ENCODE assay signal across 9 cellular contexts in the genomic region with DNA sequence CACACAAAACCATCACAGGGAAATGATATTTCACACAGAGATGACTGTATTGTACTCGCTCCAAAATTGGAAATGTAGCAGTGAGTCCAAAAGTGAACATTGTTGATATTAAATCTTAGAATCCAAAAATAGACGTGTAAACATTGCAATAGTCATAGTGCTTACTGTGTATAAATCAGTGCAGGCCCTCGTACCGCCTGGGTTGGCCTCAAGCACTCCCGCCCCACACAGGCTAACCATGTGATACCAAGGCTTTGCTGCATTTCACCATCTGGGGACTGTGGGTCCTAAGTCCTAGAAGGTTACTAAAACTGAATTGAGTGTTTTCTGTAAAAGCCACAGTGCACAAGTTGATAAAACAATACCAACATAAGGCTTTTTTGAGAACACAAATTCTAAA.
DNase-seq lines count a peak whose midpoint lies in the region; ATAC-seq and TF ChIP-seq lines count a peak whose summit lies in the region.
"Had no signal": no experiment of that assay in that cellular context is flagged by ENCODE, and none has a peak within 500 bp of the region (broad histone marks: within the 10 kb centered on the region; RNA-seq: fewer than 3 reads in every experiment).

No MANE protein-coding gene starts in this region.

- H3K27ac Mint-ChIP-seq in CD4-positive, alpha-beta memory T cell = peak overlapping the region in 3 of 7 donors; percentile 12 to 87 (median 23)
- H3K27ac Mint-ChIP-seq in activated B cell treated with CpG ODN at 0.5 μM for 24 hours = peak overlapping the region; percentile 62
- no peak overlapping the region for H3K27ac Mint-ChIP-seq in activated CD4-positive, alpha-beta memory T cell treated with anti-CD3 and anti-CD28 coated beads for 36 hours

- no peak overlapping the region for H3K4me2 ChIP-seq in PC-9

- no peaks in the 10 kb centered on the region for H3K9me3 ChIP-seq in CD4-positive, alpha-beta memory T cell (ENCODE audit: control insufficient read depth in 1 of 2, low read length in 2 of 2)
- H3K9me3 ChIP-seq in right atrium auricular region (no peaks in the 10 kb centered on the region), PC-9 (ENCODE audit: insufficient read depth, low read depth) (no peaks in the 10 kb centered on the region)

- H3K27ac ChIP-seq in CD4-positive, alpha-beta memory T cell (ENCODE audit: low read depth, low read length) = no peak overlapping the region
- H3K27ac ChIP-seq in right atrium auricular region = peak overlapping the region; percentile 66 to 76
- no peak overlapping the region for H3K27ac ChIP-seq in PC-9
- H3K27ac ChIP-seq: cardiac muscle cell had no signal

- H3K36me3 Mint-ChIP-seq in CD4-positive, alpha-beta memory T cell = peaks cover 3 to 5% of the 10 kb centered on the region in 2 donors
- H3K36me3 Mint-ChIP-seq in activated B cell treated with CpG ODN at 0.5 μM for 24 hours (ENCODE audit: low read depth) = peaks cover 4% of the 10 kb centered on the region
- peaks cover 3% of the 10 kb centered on the region for H3K36me3 Mint-ChIP-seq in activated CD4-positive, alpha-beta memory T cell treated with anti-CD3 and anti-CD28 coated beads for 36 hours

- no peak for ATAC-seq in activated B cell treated with CpG ODN at 0.5 μM for 24 hours (ENCODE audit: low read depth)
- ATAC-seq in GM19351 (IDR thresholded peaks at IDR 0.05; ENCODE audit: unreplicated experiment) = no peak

- H3K36me3 ChIP-seq in CD4-positive, alpha-beta memory T cell (ENCODE audit: insufficient read depth, low read length) = no peaks in the 10 kb centered on the region
- H3K36me3 ChIP-seq in right atrium auricular region (no peaks in the 10 kb centered on the region), PC-9 (ENCODE audit: low read depth) (no peaks in the 10 kb centered on the region)
- H3K36me3 ChIP-seq: cardiac muscle cell had no signal

- CTCF ChIA-PET in CD4-positive, alpha-beta memory T cell (lab: Charles Lee; ENCODE audit: partially characterized antibody) = no interaction called here
- CTCF ChIA-PET in activated B cell treated with CpG ODN at 0.5 μM for 24 hours (lab: Charles Lee) = no interaction called here
- CTCF ChIA-PET in activated CD4-positive, alpha-beta memory T cell treated with anti-CD3 and anti-CD28 coated beads for 36 hours (lab: Charles Lee) = no interaction called here
- CTCF ChIA-PET in PC-9 (lab: Charles Lee) = interaction anchor here (0.5 kb wide), 1 partner anchor 108 kb away, joined by 5 read pairs; no protein-coding TSS in a partner anchor

- no TSS peak for BruUV-seq in PC-9 (replicated peaks; lab: Mats Ljungman, UMichigan)

- POLR2A ChIA-PET in CD4-positive, alpha-beta memory T cell (lab: Charles Lee; ENCODE audit: partially characterized antibody) = no interaction called here
- POLR2A ChIA-PET in activated B cell treated with CpG ODN at 0.5 μM for 24 hours (lab: Charles Lee) (no interaction called here), PC-9 (lab: Charles Lee; ENCODE audit: unreplicated experiment) (no interaction called here)
- POLR2A ChIA-PET in activated CD4-positive, alpha-beta memory T cell treated with anti-CD3 and anti-CD28 coated beads for 36 hours (lab: Charles Lee) = no interaction called here

- no peaks in the 10 kb centered on the region for H3K9me2 ChIP-seq in PC-9 (ENCODE audit: insufficient read depth)

- no peak overlapping the region for H3K4me3 ChIP-seq in CD4-positive, alpha-beta memory T cell (ENCODE audit: low read length in 2 of 2)
- H3K4me3 ChIP-seq in right atrium auricular region (no peak overlapping the region), PC-9 (no peak overlapping the region)
- H3K4me3 ChIP-seq: cardiac muscle cell had no signal

- H3K4me1 Mint-ChIP-seq in CD4-positive, alpha-beta memory T cell = peaks cover 47 to 77% (median 58%) of the 10 kb centered on the region in 4 donors
- H3K4me1 Mint-ChIP-seq in activated B cell treated with CpG ODN at 0.5 μM for 24 hours = peaks cover 49% of the 10 kb centered on the region
- H3K4me1 Mint-ChIP-seq in activated CD4-positive, alpha-beta memory T cell treated with anti-CD3 and anti-CD28 coated beads for 36 hours (ENCODE audit: low read depth) = peaks cover 49% of the 10 kb centered on the region

- no peak for TF ChIP-seq CTCF in activated B cell treated with CpG ODN at 0.5 μM for 24 hours (IDR thresholded peaks at IDR 0.05)
- TF ChIP-seq CTCF in right atrium auricular region (IDR thresholded peaks at IDR 0.05) = no peak
- no peak for TF ChIP-seq CTCF in PC-9 (conservative IDR thresholded peaks at IDR 0.05)

- peak overlapping the region in 5 of 8 donors; percentile 9 to 77 (median 54) for H3K4me3 Mint-ChIP-seq in CD4-positive, alpha-beta memory T cell
- no peak overlapping the region for H3K4me3 Mint-ChIP-seq in activated B cell treated with CpG ODN at 0.5 μM for 24 hours
- H3K4me3 Mint-ChIP-seq in activated CD4-positive, alpha-beta memory T cell treated with anti-CD3 and anti-CD28 coated beads for 36 hours = no peak overlapping the region

- H3K27me3 ChIP-seq in CD4-positive, alpha-beta memory T cell (ENCODE audit: insufficient read depth, low read length) = no peaks in the 10 kb centered on the region
- H3K27me3 ChIP-seq in right atrium auricular region (no peaks in the 10 kb centered on the region), PC-9 (ENCODE audit: insufficient read depth, low read depth) (no peaks in the 10 kb centered on the region)
- H3K27me3 ChIP-seq: cardiac muscle cell had no signal

- H2AFZ ChIP-seq in PC-9 = no peak overlapping the region

- no peaks in the 10 kb centered on the region for H3K27me3 Mint-ChIP-seq in CD4-positive, alpha-beta memory T cell
- H3K27me3 Mint-ChIP-seq in activated B cell treated with CpG ODN at 0.5 μM for 24 hours = no peaks in the 10 kb centered on the region
- no peaks in the 10 kb centered on the region for H3K27me3 Mint-ChIP-seq in activated CD4-positive, alpha-beta memory T cell treated with anti-CD3 and anti-CD28 coated beads for 36 hours

- no peak for DNase-seq in CD4-positive, alpha-beta memory T cell
- DNase-seq in activated B cell treated with CpG ODN at 0.5 μM for 24 hours = no peak
- peak; percentile 78 for DNase-seq in right atrium auricular region (ENCODE audit: low spot score)
- DNase-seq in renal cortical epithelial cell (ENCODE audit: low read depth) = peak; percentile 22
- no peak for DNase-seq in activated CD4-positive, alpha-beta memory T cell treated with anti-CD3 and anti-CD28 coated beads for 36 hours
- DNase-seq in PC-9 = no peak
- DNase-seq in activated CD8-positive, alpha-beta memory T cell treated with anti-CD3 and anti-CD28 coated beads for 24 hours = no peak

- peaks cover 78% of the 10 kb centered on the region for H3K79me2 ChIP-seq in PC-9 (ENCODE audit: low read depth)

- intact Hi-C loops in CD4-positive, alpha-beta memory T cell (cut with micrococcal nuclease) = no loop called here
- intact Hi-C loops in activated B cell treated with CpG ODN at 0.5 μM for 24 hours (cut with micrococcal nuclease) (no loop called here), PC-9 (cut with micrococcal nuclease; ENCODE audit: unreplicated experiment) (no loop called here)
- intact Hi-C loops in activated CD4-positive, alpha-beta memory T cell treated with anti-CD3 and anti-CD28 coated beads for 36 hours (cut with micrococcal nuclease) = loop anchor here (5.0 kb wide), 1 partner anchor 36 kb away; no protein-coding TSS in a partner anchor

- peaks cover 32% of the 10 kb centered on the region for H3F3A ChIP-seq in PC-9 (ENCODE audit: insufficient read depth, low read depth)

- no peaks in the 10 kb centered on the region; the same call in 1 of the 2 replicates for H4K20me1 ChIP-seq in PC-9 (ENCODE audit: insufficient read depth)

- no peaks in the 10 kb centered on the region for H3K9me3 Mint-ChIP-seq in CD4-positive, alpha-beta memory T cell
- no peaks in the 10 kb centered on the region for H3K9me3 Mint-ChIP-seq in activated B cell treated with CpG ODN at 0.5 μM for 24 hours
- no peaks in the 10 kb centered on the region for H3K9me3 Mint-ChIP-seq in activated CD4-positive, alpha-beta memory T cell treated with anti-CD3 and anti-CD28 coated beads for 36 hours

- H3K4me1 ChIP-seq in CD4-positive, alpha-beta memory T cell (ENCODE audit: insufficient read depth, low read length) = peaks cover 45% of the 10 kb centered on the region
- H3K4me1 ChIP-seq in right atrium auricular region (peaks cover 0 to 52% of the 10 kb centered on the region in 2 donors), PC-9 (replicated peaks; ENCODE audit: insufficient read depth) (peaks cover 37% of the 10 kb centered on the region)

Comparison
In these comparisons a context has a peak if more than half of its experiments do, and no peak if none do; other contexts are left out.
1. DNase-seq: peak in right atrium auricular region (single experiment) and renal cortical epithelial cell (single experiment); none in CD4-positive, alpha-beta memory T cell (0 of 5), activated B cell treated with CpG ODN at 0.5 μM for 24 hours (single experiment), activated CD4-positive, alpha-beta memory T cell treated with anti-CD3 and anti-CD28 coated beads for 36 hours (single experiment), PC-9 (0 of 2) and activated CD8-positive, alpha-beta memory T cell treated with anti-CD3 and anti-CD28 coated beads for 24 hours (single experiment).
2. H3K27ac ChIP-seq: peak in right atrium auricular region (2 of 2); none in CD4-positive, alpha-beta memory T cell (single experiment) and PC-9 (single experiment).
3. H3K4me3 Mint-ChIP-seq: peak in CD4-positive, alpha-beta memory T cell (5 of 8); none in activated B cell treated with CpG ODN at 0.5 μM for 24 hours (single experiment) and activated CD4-positive, alpha-beta memory T cell treated with anti-CD3 and anti-CD28 coated beads for 36 hours (single experiment).